In genomic region chr3:179164857-179165256, GRCh38 we compare ENCODE assay signal across 19 cellular contexts. TPM values are rescaled to one million over a fixed set of nuclear protein-coding genes. Genes with fewer than 3 reads are reported as not detected.
A peak's percentile ranks its signal among the peaks of the same experiment; 100 is the strongest.
DNase-seq lines count a peak whose midpoint lies in the region; ATAC-seq and TF ChIP-seq lines count a peak whose summit lies in the region.
"Had no signal": no experiment of that assay in that cellular context is flagged by ENCODE, and none has a peak within 500 bp of the region (broad histone marks: within the 10 kb centered on the region; RNA-seq: fewer than 3 reads in every experiment).

No MANE protein-coding gene starts in this region.

- no peak overlapping the region for H3K4me2 ChIP-seq in GM23338

- TF ChIP-seq CTCF in GM23338 (conservative IDR thresholded peaks at IDR 0.05; ENCODE audit: low read depth in 2 of 2) (no peak), Peyer's patch (IDR thresholded peaks at IDR 0.05) (no peak)

- H3K36me3 Mint-ChIP-seq in GM23338 (ENCODE audit: low read depth) = no peaks in the 10 kb centered on the region
- H3K36me3 Mint-ChIP-seq in T-helper 17 cell (ENCODE audit: low read depth) = peaks cover 2% of the 10 kb centered on the region
- no peaks in the 10 kb centered on the region for H3K36me3 Mint-ChIP-seq in naive B cell
- H3K36me3 Mint-ChIP-seq: IgD-negative memory B cell had no signal

- no peak for ATAC-seq in GM23338
- ATAC-seq in T-helper 17 cell = no peak
- no peak for ATAC-seq in naive B cell (ENCODE audit: low read depth in 2 of 2)
- ATAC-seq in GM21360 (IDR thresholded peaks at IDR 0.05; ENCODE audit: unreplicated experiment) = no peak
- ATAC-seq: HCT116, HepG2 had no signal

- H3K27ac ChIP-seq in GM23338 (ENCODE audit: low read depth) (no peak overlapping the region), Peyer's patch (no peak overlapping the region)
- H3K27ac ChIP-seq: C4-2B had no signal

- H3K36me3 ChIP-seq in GM23338 (ENCODE audit: insufficient read depth) = no peaks in the 10 kb centered on the region
- H3K36me3 ChIP-seq in Peyer's patch = no peaks in the 10 kb centered on the region

- H3K4me3 Mint-ChIP-seq in GM23338 (no peak overlapping the region), T-helper 17 cell (peak overlapping the region; percentile 25), naive B cell (no peak overlapping the region)
- H3K4me3 Mint-ChIP-seq: CD4-positive, alpha-beta T cell had no signal

- H3K27me3 ChIP-seq in GM23338 (ENCODE audit: insufficient read depth) = no peaks in the 10 kb centered on the region
- no peaks in the 10 kb centered on the region for H3K27me3 ChIP-seq in Peyer's patch

- DNase-seq in GM23338 (ENCODE audit: low spot score) (no peak), T-helper 17 cell (no peak), naive B cell (no peak), Peyer's patch (no peak)
- DNase-seq in stimulated activated CD4-positive, alpha-beta T cell treated with anti-CD3 and anti-CD28 coated beads, Interleukin-1b, Interleukin-23, amount 100 ng/mL, for 48 hours = no peak
- DNase-seq: ACHN; Caco-2; CD4-positive, alpha-beta T cell; DMS153; DMS79; GDM1; GOT3; H7; KBM-7 had no signal

- H3K79me2 ChIP-seq in GM23338 (replicated peaks; ENCODE audit: insufficient read depth) = peaks cover 96% of the 10 kb centered on the region

- no peak for TF ChIP-seq POLR2A in Peyer's patch (IDR thresholded peaks at IDR 0.05)

- peaks cover 23% of the 10 kb centered on the region for H3K4me1 Mint-ChIP-seq in GM23338
- H3K4me1 Mint-ChIP-seq in T-helper 17 cell = peaks cover 30% of the 10 kb centered on the region
- H3K4me1 Mint-ChIP-seq in naive B cell = peaks cover 59 to 79% (median 76%) of the 10 kb centered on the region in 3 donors

- no peaks in the 10 kb centered on the region for H3K27me3 Mint-ChIP-seq in GM23338 (ENCODE audit: insufficient read depth, low read depth, poor library complexity)
- H3K27me3 Mint-ChIP-seq in T-helper 17 cell = no peaks in the 10 kb centered on the region
- no peaks in the 10 kb centered on the region for H3K27me3 Mint-ChIP-seq in naive B cell
- H3K27me3 Mint-ChIP-seq: CD4-positive, alpha-beta T cell; IgD-negative memory B cell had no signal

- no peak overlapping the region for H2AFZ ChIP-seq in GM23338

- no peaks in the 10 kb centered on the region for H3K9me3 Mint-ChIP-seq in GM23338
- H3K9me3 Mint-ChIP-seq in naive B cell = peaks cover 0 to 3% (median 0%) of the 10 kb centered on the region in 7 donors
- H3K9me3 Mint-ChIP-seq: IgD-negative memory B cell had no signal

- no peaks in the 10 kb centered on the region for H3K9me3 ChIP-seq in T-helper 17 cell (ENCODE audit: control insufficient read depth, low read length, poor library complexity, severe bottlenecking)
- H3K9me3 ChIP-seq in Peyer's patch = no peaks in the 10 kb centered on the region
- H3K9me3 ChIP-seq: Caco-2 had no signal

- H3F3A ChIP-seq in GM23338 (replicated peaks; ENCODE audit: low read depth) = no peaks in the 10 kb centered on the region

- no peaks in the 10 kb centered on the region; the same call in 1 of the 2 replicates for H4K20me1 ChIP-seq in GM23338 (replicated peaks; ENCODE audit: insufficient read depth)

- H3K9me2 ChIP-seq in GM23338 (ENCODE audit: insufficient read depth) = no peaks in the 10 kb centered on the region

- no peak overlapping the region for H3K4me3 ChIP-seq in GM23338
- H3K4me3 ChIP-seq in Peyer's patch = no peak overlapping the region

- H3K4me1 ChIP-seq in GM23338 (ENCODE audit: insufficient read depth) = peaks cover 18% of the 10 kb centered on the region
- H3K4me1 ChIP-seq in Peyer's patch = no peaks in the 10 kb centered on the region
- H3K4me1 ChIP-seq: Caco-2 had no signal

- H3K27ac Mint-ChIP-seq in GM23338 = peak overlapping the region; percentile 34; the same call in 1 of the 2 replicates
- H3K27ac Mint-ChIP-seq in T-helper 17 cell = no peak overlapping the region
- H3K27ac Mint-ChIP-seq in naive B cell = peak overlapping the region in 5 of 6 donors; percentile 10 to 86 (median 74)
- H3K27ac Mint-ChIP-seq: CD4-positive, alpha-beta T cell had no signal

TF ChIP-seq in GM23338, 12 proteins besides CTCF, POLR2A, EP300 and RAD21 (continues in another document):
- TF ChIP-seq STAT1 (IDR thresholded peaks at IDR 0.05; ENCODE audit: unreplicated experiment) = no peak
- no peak for TF ChIP-seq REST (IDR thresholded peaks at IDR 0.05; ENCODE audit: unreplicated experiment)
- no peak for TF ChIP-seq EZH2 (IDR thresholded peaks at IDR 0.05; ENCODE audit: low read depth, unreplicated experiment)
- TF ChIP-seq ZNF114 (CRISPR knock-in tag; IDR thresholded peaks at IDR 0.05) = no peak
- no peak for TF ChIP-seq JUNB (IDR thresholded peaks at IDR 0.05; ENCODE audit: unreplicated experiment)

RNA-seq across cellular contexts. Expression of gene PIK3CA, which starts 16.7 kb away (rescaled TPM):
- 12.3 and 13.4 TPM in 2 replicates for total RNA-seq in GM23338 (2014; rRNA removed; shearing (Covaris generic))
- polyA plus RNA-seq in GM23338 (2016; fragmentation: Nextera tagmentation; extraction: Ambion mirVana) (5.0 and 5.1 TPM in 2 replicates), naive B cell (ENCODE audit: low read depth in 6 of 6) (10 to 100 TPM; 14.8 to 30.1 (median 22.9) TPM)
- total RNA-seq in T-helper 17 cell (10 to 100 TPM; 42.4 to 45.4 TPM), Peyer's patch (10 to 100 TPM in 3 of 4 donors, 1 to 10 TPM in 1; 7.3 to 12.4 (median 10.9) TPM)
